20 cellular contexts compared by ENCODE assay signal in the genomic region with DNA sequence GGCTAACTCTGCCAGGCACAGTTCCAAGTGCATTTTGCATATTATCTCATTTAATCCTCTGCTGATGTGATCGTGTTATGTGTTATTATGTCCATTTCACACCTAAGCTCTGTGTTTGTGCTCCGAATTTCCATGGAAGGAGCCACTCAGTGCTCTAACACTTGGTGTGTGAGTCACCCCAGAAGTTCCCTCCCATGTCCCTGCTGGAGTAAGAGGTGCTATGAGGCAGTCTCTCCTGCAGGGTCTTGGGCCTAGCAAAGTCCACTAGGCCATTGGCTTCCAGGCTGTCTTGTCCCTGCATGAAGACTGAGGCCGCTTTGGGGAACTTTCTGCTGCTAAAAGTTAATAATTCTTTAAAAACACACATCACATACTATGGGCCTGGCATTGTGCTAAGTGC.
DNase-seq lines count a peak whose midpoint lies in the region; ATAC-seq and TF ChIP-seq lines count a peak whose summit lies in the region.
"Had no signal": no experiment of that assay in that cellular context is flagged by ENCODE, and none has a peak within 500 bp of the region (broad histone marks: within the 10 kb centered on the region; RNA-seq: fewer than 3 reads in every experiment).

No MANE protein-coding gene starts in this region.

- ATAC-seq in HG02870 (IDR thresholded peaks at IDR 0.05; ENCODE audit: unreplicated experiment) (no peak), GM18907 (IDR thresholded peaks at IDR 0.05; ENCODE audit: unreplicated experiment) (no peak)
- ATAC-seq: A549; activated CD4-positive, CD25-positive, alpha-beta regulatory T cell treated with anti-CD3 and anti-CD28 coated beads, Interleukin-2, amount 50 U/mL, for 24 hours; left lobe of liver; stimulated activated naive CD8-positive, alpha-beta T cell treated with anti-CD3 and anti-CD28 coated beads, Interleukin-15, Interleukin-2, amounts not matched to agents 100 U/mL and 50 U/mL, for 24 hours; upper lobe of right lung had no signal

- H3K9me3 ChIP-seq in HUES48 (ENCODE audit: control insufficient read depth, insufficient read depth, low read length), result no peaks in the 10 kb centered on the region
- H3K9me3 ChIP-seq: ascending aorta, SJCRH30, spleen, upper lobe of right lung had no signal

- H3K4me3 ChIP-seq in AG09309 (ENCODE audit: control insufficient read depth, low read depth, low read length) (no peak overlapping the region), HUES48 (ENCODE audit: low read depth, low read length) (no peak overlapping the region)
- H3K4me3 ChIP-seq: A549, ascending aorta, SJCRH30, spleen, upper lobe of right lung had no signal

- DNase-seq in AG09309 (ENCODE audit: low read depth) (no peak), dermis blood vessel endothelial cell (peak; percentile 11), kidney tubule cell (ENCODE audit: low spot score) (peak; percentile 53), occipital lobe (lab: John Stamatoyannopoulos, UW) (no peak)
- DNase-seq in activated naive CD4-positive, alpha-beta T cell treated with anti-CD3 and anti-CD28 coated beads, Interleukin-2, amount 50 U/mL, for 16 hours, result no peak
- DNase-seq: CD4-positive, alpha-beta memory T cell; hippocampal formation; NCI-H146; NCI-H226; spleen; stimulated activated naive CD8-positive, alpha-beta T cell treated with anti-CD3 and anti-CD28 coated beads, Interleukin-15, Interleukin-2, amounts not matched to agents 100 U/mL and 50 U/mL, for 24 hours; upper lobe of right lung had no signal

- TF ChIP-seq CTCF in AG09309 (IDR thresholded peaks at IDR 0.05; ENCODE audit: control insufficient read depth, insufficient read depth, low read depth, low read length, missing control alignments), result peak; percentile 20

- peaks cover 9% of the 10 kb centered on the region for H3K4me1 ChIP-seq in HUES48 (ENCODE audit: control insufficient read depth, insufficient read depth, low read length)
- H3K4me1 ChIP-seq: A549, ascending aorta, spleen, upper lobe of right lung had no signal

- H3K36me3 ChIP-seq in HUES48 (ENCODE audit: control insufficient read depth, insufficient read depth, low read length), result no peaks in the 10 kb centered on the region
- H3K36me3 ChIP-seq: ascending aorta, SJCRH30, spleen, upper lobe of right lung had no signal

- no peak overlapping the region for H3K9ac ChIP-seq in HUES48 (ENCODE audit: low read depth, low read length)

- H3K27me3 ChIP-seq in HUES48 (ENCODE audit: control insufficient read depth, insufficient read depth, low read length), result no peaks in the 10 kb centered on the region
- H3K27me3 ChIP-seq: ascending aorta, upper lobe of right lung had no signal

- peak overlapping the region; percentile 79 for H3K27ac ChIP-seq in HUES48 (ENCODE audit: low read depth, low read length)
- H3K27ac ChIP-seq: A549, ascending aorta, SJCRH30, spleen, upper lobe of right lung had no signal

Comparison
In these comparisons a context has a peak if more than half of its experiments do, and no peak if none do; other contexts are left out.
1. DNase-seq: peak in dermis blood vessel endothelial cell (single experiment) and kidney tubule cell (single experiment); none in AG09309 (single experiment), occipital lobe (single experiment) and activated naive CD4-positive, alpha-beta T cell treated with anti-CD3 and anti-CD28 coated beads, Interleukin-2, amount 50 U/mL, for 16 hours (single experiment).